16 cellular contexts compared by ENCODE assay signal in genomic region chr10:75647675-75648074, GRCh38.
DNase-seq lines count a peak whose midpoint lies in the region; ATAC-seq lines count a peak whose summit lies in the region.
"Had no signal": no experiment of that assay in that cellular context is flagged by ENCODE, and none has a peak within 500 bp of the region (broad histone marks: within the 10 kb centered on the region; RNA-seq: fewer than 3 reads in every experiment).

No MANE protein-coding gene starts in this region.

- H3K9me3 Mint-ChIP-seq in dendritic cell treated with granulocyte-macrophage colony-stimulating factor and Interleukin-4, amounts not matched to agents 40 ng/mL and 50 ng/mL, for 4 days, result no peaks in the 10 kb centered on the region
- H3K9me3 Mint-ChIP-seq: CD4-positive, alpha-beta T cell had no signal

- H3K36me3 Mint-ChIP-seq in dendritic cell treated with granulocyte-macrophage colony-stimulating factor and Interleukin-4, amounts not matched to agents 40 ng/mL and 50 ng/mL, for 4 days (ENCODE audit: low read depth), result no peaks in the 10 kb centered on the region
- H3K36me3 Mint-ChIP-seq: CD8-positive, alpha-beta memory T cell had no signal

- no peaks in the 10 kb centered on the region for H3K27me3 Mint-ChIP-seq in dendritic cell treated with granulocyte-macrophage colony-stimulating factor and Interleukin-4, amounts not matched to agents 40 ng/mL and 50 ng/mL, for 4 days
- H3K27me3 Mint-ChIP-seq: B cell had no signal

- no peak overlapping the region for H3K4me3 Mint-ChIP-seq in dendritic cell treated with granulocyte-macrophage colony-stimulating factor and Interleukin-4, amounts not matched to agents 40 ng/mL and 50 ng/mL, for 4 days
- H3K4me3 Mint-ChIP-seq: B cell; CD4-positive, alpha-beta T cell; CD8-positive, alpha-beta memory T cell had no signal

- no peak for ATAC-seq in GM18520 (IDR thresholded peaks at IDR 0.05; ENCODE audit: unreplicated experiment)

- intact Hi-C loops in dendritic cell treated with granulocyte-macrophage colony-stimulating factor and Interleukin-4, amounts not matched to agents 40 ng/mL and 50 ng/mL, for 4 days (cut with micrococcal nuclease), result no loop called here

- DNase-seq in CD1c-positive myeloid dendritic cell (ENCODE audit: extremely low spot score) (peak; percentile 6), MV-4-11 (lab: John Stamatoyannopoulos, UW) (peak; percentile 7), occipital lobe (lab: John Stamatoyannopoulos, UW) (no peak), midbrain (lab: John Stamatoyannopoulos, UW) (no peak)
- DNase-seq: CD4-positive, alpha-beta T cell; CD8-positive, alpha-beta memory T cell; DMS 273 treated with DMSO at 0.1 percent for 48 hours; DMS79; EL; GDM1; GM23248; H7; HCEC 1CT had no signal

- H3K4me1 Mint-ChIP-seq in dendritic cell treated with granulocyte-macrophage colony-stimulating factor and Interleukin-4, amounts not matched to agents 40 ng/mL and 50 ng/mL, for 4 days (ENCODE audit: low read depth), result peaks cover 33% of the 10 kb centered on the region
- H3K4me1 Mint-ChIP-seq: B cell; CD8-positive, alpha-beta memory T cell had no signal

- H3K27ac Mint-ChIP-seq in dendritic cell treated with granulocyte-macrophage colony-stimulating factor and Interleukin-4, amounts not matched to agents 40 ng/mL and 50 ng/mL, for 4 days, result peak overlapping the region; percentile 16
- H3K27ac Mint-ChIP-seq: B cell; CD4-positive, alpha-beta T cell; CD8-positive, alpha-beta memory T cell had no signal

Comparison
In these comparisons a context has a peak if more than half of its experiments do, and no peak if none do; other contexts are left out.
1. DNase-seq: peak in CD1c-positive myeloid dendritic cell (single experiment) and MV-4-11 (single experiment); none in occipital lobe (single experiment) and midbrain (single experiment).